ENCODE assay signal across 28 cellular contexts in genomic region chr13:50838031-50838430, GRCh38. TPM values are rescaled to one million over a fixed set of nuclear protein-coding genes. Genes with fewer than 3 reads are reported as not detected.
"Had no signal": no experiment of that assay in that cellular context is flagged by ENCODE, and none has a peak within 500 bp of the region (broad histone marks: within the 10 kb centered on the region; RNA-seq: fewer than 3 reads in every experiment).

No MANE protein-coding gene starts in this region.

- H3K36me3 ChIP-seq: brain microvascular endothelial cell, WERI-Rb-1 had no signal

- ATAC-seq: activated CD4-positive, CD25-positive, alpha-beta regulatory T cell treated with anti-CD3 and anti-CD28 coated beads, Interleukin-2, amount 50 U/mL, for 24 hours; activated CD8-positive, alpha-beta T cell treated with anti-CD3 and anti-CD28 coated beads for 36 hours; activated T-cell treated with anti-CD3 and anti-CD28 coated beads, Interleukin-2, amount 50 U/mL, for 4 hours; activated T-helper 17 cell treated with anti-CD3 and anti-CD28 coated beads, Interleukin-2, amount 50 U/mL, for 72 hours; esophagus mucosa; T-helper 17 cell had no signal

- H3K4me3 ChIP-seq: coronary artery, dorsolateral prefrontal cortex had no signal

- H3K27ac ChIP-seq: brain microvascular endothelial cell, coronary artery, dorsolateral prefrontal cortex, WERI-Rb-1 had no signal

- H3K27me3 ChIP-seq: brain microvascular endothelial cell, dorsolateral prefrontal cortex had no signal

- DNase-seq: activated B cell treated with CpG ODN at 0.5 μM for 24 hours; activated CD4-positive, alpha-beta T cell treated with anti-CD3 and anti-CD28 coated beads for 48 hours; activated CD4-positive, alpha-beta T cell treated with anti-CD3 and anti-CD28 coated beads, Interleukin-2, amount 50 U/mL, for 1 hour; activated CD4-positive, alpha-beta T cell treated with anti-CD3 and anti-CD28 coated beads, Interleukin-2, amount 50 U/mL, for 48 hours; activated CD8-positive, alpha-beta memory T cell treated with anti-CD3 and anti-CD28 coated beads for 24 hours; activated CD8-positive, alpha-beta T cell treated with anti-CD3 and anti-CD28 coated beads for 36 hours; activated effector memory CD4-positive, alpha-beta T cell treated with Interleukin-2 at 50 U/mL for 16 hours; activated gamma-delta T cell treated with Interleukin-2 at 50 U/mL for 16 hours; activated naive CD4-positive, alpha-beta T cell treated with anti-CD3 and anti-CD28 coated beads, Interleukin-2, amount 50 U/mL, for 16 hours; activated naive CD4-positive, alpha-beta T cell treated with Interleukin-2 at 50 U/mL for 16 hours; activated T-cell treated with anti-CD3 and anti-CD28 coated beads, Interleukin-2, amount 50 U/mL, for 4 hours; amniotic stem cell; anterior cingulate cortex; brain microvascular endothelial cell; dorsolateral prefrontal cortex; effector memory CD4-positive, alpha-beta T cell; endodermal cell; head of caudate nucleus; T-helper 17 cell; T1000; WERI-Rb-1 had no signal

RNA-seq across cellular contexts. Expression of gene DLEU7, which starts 5.5 kb away (rescaled TPM):
- total RNA-seq: activated B cell treated with CpG ODN at 0.5 μM for 24 hours; activated CD8-positive, alpha-beta T cell treated with anti-CD3 and anti-CD28 coated beads for 36 hours; activated T-cell treated with anti-CD3 and anti-CD28 coated beads, Interleukin-2, amount 50 U/mL, for 4 hours; activated T-helper 17 cell treated with anti-CD3 and anti-CD28 coated beads, Interleukin-2, amount 50 U/mL, for 72 hours; bronchial epithelial cell; cardiac septum; endodermal cell; epithelial cell of proximal tubule; esophagus mucosa; T-helper 17 cell had no signal
